In the genomic region with DNA sequence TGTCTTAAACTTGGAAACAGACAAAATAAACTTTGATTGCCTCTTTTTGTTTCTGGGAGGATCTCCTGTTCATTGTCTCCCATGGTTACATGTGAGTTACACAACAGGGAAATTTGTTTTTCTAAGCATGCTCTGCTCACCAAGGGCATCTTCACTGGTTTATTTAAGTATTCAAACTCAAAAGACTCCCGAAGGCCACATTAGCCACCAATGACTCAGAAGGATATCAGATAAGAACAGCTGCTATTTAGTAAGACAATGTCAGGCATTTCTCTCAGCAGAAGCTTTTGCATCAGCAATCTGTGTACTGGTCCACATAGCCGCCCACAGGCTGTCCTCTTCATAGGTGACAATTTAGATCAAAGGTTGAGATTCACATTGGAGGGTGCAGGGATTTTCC, we compare ENCODE assay signal across 13 cellular contexts. TPM values are rescaled to one million over a fixed set of nuclear protein-coding genes. Genes with fewer than 3 reads are reported as not detected.
DNase-seq lines count a peak whose midpoint lies in the region; ATAC-seq, FAIRE-seq and TF ChIP-seq lines count a peak whose summit lies in the region.
"Had no signal": no experiment of that assay in that cellular context is flagged by ENCODE, and none has a peak within 500 bp of the region (broad histone marks: within the 10 kb centered on the region; RNA-seq: fewer than 3 reads in every experiment).

No MANE protein-coding gene starts in this region.

- no peaks in the 10 kb centered on the region for H3K4me1 ChIP-seq in body of pancreas
- H3K4me1 ChIP-seq: BLaER1 had no signal

- whole genome bisulfite sequencing in body of pancreas, 2 donors: 49 to 58% methylated on average over 2 of the region's 2 CpGs

- H3K9me3 ChIP-seq in body of pancreas: no peaks in the 10 kb centered on the region
- H3K9me3 ChIP-seq: BLaER1 had no signal

- H3K4me3 ChIP-seq in body of pancreas: no peak overlapping the region
- H3K4me3 ChIP-seq: BLaER1 had no signal

- H3K27ac Mint-ChIP-seq in nephron progenitor cell: no peak overlapping the region
- H3K27ac Mint-ChIP-seq: IgD-negative memory B cell had no signal

- peak; percentile 76 for DNase-seq in A172 (ENCODE audit: low spot score)
- DNase-seq in body of pancreas: peak in 1 of 4 donors; percentile 10
- DNase-seq in iris pigment epithelial cell (ENCODE audit: low read depth): peak; percentile 98
- DNase-seq in GM19239 (ENCODE audit: insufficient read length, low spot score): no peak
- DNase-seq in nephron progenitor cell: no peak
- DNase-seq: activated gamma-delta T cell, NCI-H524 treated with DMSO at 0.1 percent for 48 hours had no signal

- H3K27me3 Mint-ChIP-seq in nephron progenitor cell (ENCODE audit: low read depth, poor library complexity): peaks cover 9% of the 10 kb centered on the region
- H3K27me3 Mint-ChIP-seq: IgD-negative memory B cell had no signal

- TF ChIP-seq CTCF in body of pancreas (IDR thresholded peaks at IDR 0.05): no peak
- TF ChIP-seq CTCF in nephron progenitor cell (IDR thresholded peaks at IDR 0.05): no peak

- H3K27ac ChIP-seq in body of pancreas: no peak overlapping the region
- H3K27ac ChIP-seq: BLaER1 had no signal

- no peak for TF ChIP-seq POLR2A in body of pancreas (IDR thresholded peaks at IDR 0.05)

- no peaks in the 10 kb centered on the region for H3K4me1 Mint-ChIP-seq in nephron progenitor cell
- H3K4me1 Mint-ChIP-seq: IgD-negative memory B cell had no signal

- intact Hi-C loops in body of pancreas (cut with DNase I): no loop called here

- peak; percentile 70 for ATAC-seq in HG03442 (IDR thresholded peaks at IDR 0.05; ENCODE audit: unreplicated experiment)
- ATAC-seq in body of pancreas: peak; percentile 48
- no peak for ATAC-seq in HG03280 (IDR thresholded peaks at IDR 0.05; ENCODE audit: unreplicated experiment)
- ATAC-seq in HG03196 (IDR thresholded peaks at IDR 0.05; ENCODE audit: unreplicated experiment): no peak

- H3K36me3 Mint-ChIP-seq in nephron progenitor cell (ENCODE audit: low read depth): no peaks in the 10 kb centered on the region
- H3K36me3 Mint-ChIP-seq: IgD-negative memory B cell had no signal

- H3K36me3 ChIP-seq in body of pancreas (replicated peaks in 1 of 2; ENCODE audit: insufficient read depth in 1 of 2, low read depth in 2 of 2): no peaks in the 10 kb centered on the region
- H3K36me3 ChIP-seq: BLaER1 had no signal

- H3K27me3 ChIP-seq in body of pancreas: no peaks in the 10 kb centered on the region
- H3K27me3 ChIP-seq: BLaER1 had no signal

- FAIRE-seq in GM19239 (lab: Jason Lieb, UNC): no peak
- FAIRE-seq: TTC549 had no signal

- H3K4me3 Mint-ChIP-seq in nephron progenitor cell: no peak overlapping the region
- H3K4me3 Mint-ChIP-seq: IgD-negative memory B cell had no signal

- peaks cover 8% of the 10 kb centered on the region for H3K9me3 Mint-ChIP-seq in nephron progenitor cell

RNA-seq across cellular contexts. Expression of gene OR6B1, which starts 19.3 kb away (rescaled TPM):
- not detected in 2 replicates for total RNA-seq in A172 (2014; rRNA removed; shearing (Covaris generic))
- not detected for total RNA-seq in body of pancreas

RNA-seq across cellular contexts. Expression of gene OR2A5, which starts 29.3 kb away (rescaled TPM):
- not detected in 2 replicates for total RNA-seq in A172 (2014; rRNA removed; shearing (Covaris generic))
- not detected for total RNA-seq in body of pancreas

RNA-seq across cellular contexts. Expression of gene OR2A25, which starts 50.2 kb away (rescaled TPM):
- not detected in 2 replicates for total RNA-seq in A172 (2014; rRNA removed; shearing (Covaris generic))
- not detected for total RNA-seq in body of pancreas

Comparison
In these comparisons a context has a peak if more than half of its experiments do, and no peak if none do; other contexts are left out.
1. DNase-seq: peak in A172 (single experiment) and iris pigment epithelial cell (single experiment); none in GM19239 (single experiment) and nephron progenitor cell (single experiment).
2. ATAC-seq: peak in HG03442 (single experiment) and body of pancreas (single experiment); none in HG03280 (single experiment) and HG03196 (single experiment).